In genomic region chr12:41959271-41959670, GRCh38 we compare ENCODE assay signal across 26 cellular contexts.
"Had no signal": no experiment of that assay in that cellular context is flagged by ENCODE, and none has a peak within 500 bp of the region (broad histone marks: within the 10 kb centered on the region; RNA-seq: fewer than 3 reads in every experiment).

No MANE protein-coding gene starts in this region.

- H3K9me3 ChIP-seq: stomach, suprapubic skin, testis, thoracic aorta, thyroid gland, tibial artery, tibial nerve, transverse colon, upper lobe of left lung, upper lobe of right lung, uterus, vagina had no signal

- H3K4me3 ChIP-seq: stomach, suprapubic skin, testis, thoracic aorta, thyroid gland, tibial artery, tibial nerve, transverse colon, upper lobe of left lung, upper lobe of right lung, uterus, vagina had no signal

- H3K36me3 ChIP-seq: stomach, suprapubic skin, thoracic aorta, thyroid gland, tibial artery, tibial nerve, transverse colon, upper lobe of left lung, upper lobe of right lung, uterus, vagina had no signal

- H3K27ac ChIP-seq: stomach, suprapubic skin, testis, thoracic aorta, thyroid gland, tibial artery, tibial nerve, transverse colon, upper lobe of left lung, upper lobe of right lung, uterus, vagina had no signal

- ATAC-seq: stimulated activated effector memory CD8-positive, alpha-beta T cell treated with anti-CD3 and anti-CD28 coated beads, Interleukin-12 subunit alpha, Interleukin-12 subunit beta, amount 100 ng/mL, for 72 hours; stimulated activated memory B cell treated with anti-CD40 and anti-IgM and Interleukin-4, amounts not matched to agents 10 μg/mL and 1 μg/mL and 100 μg/mL, for 72 hours; stimulated activated naive B cell treated with anti-CD40 and anti-IgM and Interleukin-4, amounts not matched to agents 10 μg/mL and 1 μg/mL and 100 μg/mL, for 72 hours; stimulated activated naive CD8-positive, alpha-beta T cell treated with anti-CD3 and anti-CD28 coated beads, Interleukin-15, amount 100 ng/mL, for 72 hours; stimulated activated naive CD8-positive, alpha-beta T cell treated with anti-CD3 and anti-CD28 coated beads, Interleukin-15, Interleukin-2, amounts not matched to agents 100 U/mL and 50 U/mL, for 24 hours; upper lobe of right lung had no signal

- H3K27me3 ChIP-seq: stomach, suprapubic skin, testis, thyroid gland, tibial artery, tibial nerve, transverse colon, upper lobe of left lung, upper lobe of right lung, uterus, vagina had no signal

- DNase-seq: stimulated activated CD4-positive, alpha-beta T cell treated with anti-CD3 and anti-CD28 coated beads, Interleukin-2, amount 100 ng/mL, for 48 hours; stimulated activated CD4-positive, alpha-beta T cell treated with anti-CD3 and anti-CD28 coated beads, Interleukin-4, amount 100 ng/mL, for 1 hour; stimulated activated CD4-positive, alpha-beta T cell treated with anti-CD3 and anti-CD28 coated beads, Interleukin-4, amount 100 ng/mL, for 24 hours; stimulated activated CD4-positive, alpha-beta T cell treated with anti-CD3 and anti-CD28 coated beads, Interleukin-4, amount 100 ng/mL, for 4 hours; stimulated activated CD8-positive, alpha-beta memory T cell treated with anti-CD3 and anti-CD28 coated beads, Interleukin-4, amount 100 ng/mL, for 48 hours; stimulated activated naive B cell treated with anti-CD40 and anti-IgM and Interleukin-4, amounts not matched to agents 10 μg/mL and 1 μg/mL and 100 μg/mL, for 72 hours; stimulated activated naive CD4-positive, alpha-beta T cell; stimulated activated naive CD4-positive, alpha-beta T cell treated with Interleukin-2 at 50 U/mL for 16 hours; stimulated activated naive CD8-positive, alpha-beta T cell treated with anti-CD3 and anti-CD28 coated beads, Interleukin-15, amount 100 ng/mL, for 72 hours; stimulated activated naive CD8-positive, alpha-beta T cell treated with anti-CD3 and anti-CD28 coated beads, Interleukin-15, Interleukin-2, amounts not matched to agents 100 U/mL and 50 U/mL, for 24 hours; stomach; substantia nigra; testis; thyroid gland; tibial artery; transverse colon; upper lobe of left lung; upper lobe of right lung; uterus had no signal

- FAIRE-seq: urothelium cell line had no signal

- H3K4me1 ChIP-seq: stomach, suprapubic skin, testis, thyroid gland, transverse colon, upper lobe of left lung, upper lobe of right lung, uterus, vagina had no signal
